16 cellular contexts compared by ENCODE assay signal in the genomic region with DNA sequence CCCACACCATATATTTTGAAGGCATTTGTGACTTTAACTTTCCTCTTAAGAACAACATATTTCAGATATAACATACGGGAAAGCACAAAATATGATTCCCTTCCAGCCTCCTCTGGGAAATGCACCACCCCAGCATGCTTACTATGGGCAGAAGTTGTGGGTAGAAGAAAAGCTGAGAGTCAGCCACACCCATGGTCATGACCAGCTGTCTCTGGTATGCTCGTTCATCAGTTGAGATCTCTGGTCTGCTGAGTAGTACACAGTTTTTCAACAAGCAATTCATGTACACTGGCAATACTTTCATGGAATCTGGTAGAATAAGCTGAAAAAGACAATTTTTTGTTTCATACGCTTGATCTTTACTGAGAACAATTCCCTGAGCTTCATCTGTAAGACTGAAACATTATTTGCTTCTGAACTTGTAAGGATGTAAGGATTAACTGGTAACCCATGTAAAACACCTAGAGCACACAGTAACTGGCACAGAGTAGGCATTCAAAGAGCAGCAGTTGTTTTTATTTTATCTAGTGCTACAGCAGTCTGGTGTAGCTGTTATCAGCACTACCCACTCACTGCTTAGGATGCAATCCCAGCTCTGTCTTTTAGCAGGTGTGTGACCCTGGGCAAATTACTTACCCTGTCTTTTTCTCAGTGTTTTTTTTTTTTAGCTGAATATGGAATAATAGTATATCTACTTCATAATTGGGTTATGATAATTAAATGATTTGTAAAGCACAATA. TPM values are rescaled to one million over a fixed set of nuclear protein-coding genes. Genes with fewer than 3 reads are reported as not detected.
A peak's percentile ranks its signal among the peaks of the same experiment; 100 is the strongest.
DNase-seq lines count a peak whose midpoint lies in the region; ATAC-seq, FAIRE-seq and TF ChIP-seq lines count a peak whose summit lies in the region.
"Had no signal": no experiment of that assay in that cellular context is flagged by ENCODE, and none has a peak within 500 bp of the region (broad histone marks: within the 10 kb centered on the region; RNA-seq: fewer than 3 reads in every experiment).

No MANE protein-coding gene starts in this region.

- no peak for TF ChIP-seq CTCF in foreskin fibroblast (IDR thresholded peaks at IDR 0.05; ENCODE audit: low read depth, low read length)
- no peak for TF ChIP-seq CTCF in upper lobe of right lung (IDR thresholded peaks at IDR 0.05)
- no peak for TF ChIP-seq CTCF in RWPE1 (conservative IDR thresholded peaks at IDR 0.05; ENCODE audit: low read depth)

- no peaks in the 10 kb centered on the region for H3K4me1 ChIP-seq in upper lobe of right lung

- H3K9me3 ChIP-seq in upper lobe of right lung = no peaks in the 10 kb centered on the region

- no peak overlapping the region for H3K4me3 ChIP-seq in foreskin fibroblast (ENCODE audit: low read depth in 1 of 2, low read length in 2 of 2)
- H3K4me3 ChIP-seq in upper lobe of right lung = no peak overlapping the region
- H3K4me3 ChIP-seq: skin epidermis had no signal

- POLR2A ChIA-PET in RWPE1 (lab: Yijun Ruan, JAX; ENCODE audit: low non-redundant PET) = interaction anchor here (0.6 to 0.7 kb wide), 2 partner anchors 33 to 235 kb away, joined by 3 to 4 read pairs; no protein-coding TSS in a partner anchor

- peaks cover 100% of the 10 kb centered on the region for H3K36me3 ChIP-seq in upper lobe of right lung

- no peak for ATAC-seq in upper lobe of right lung
- ATAC-seq: esophagus mucosa; stimulated activated effector memory CD8-positive, alpha-beta T cell treated with anti-CD3 and anti-CD28 coated beads, Interleukin-12 subunit alpha, Interleukin-12 subunit beta, amount 100 ng/mL, for 72 hours had no signal

- DNase-seq in A172 (ENCODE audit: low spot score) (peak; percentile 22), GM12891 (ENCODE audit: insufficient read length, low spot score) (no peak), astrocyte of the hippocampus (ENCODE audit: low read depth, low spot score) (peak; percentile 42), foreskin fibroblast (peak; percentile 69 to 85), upper lobe of right lung (no peak), substantia nigra (lab: John Stamatoyannopoulos, UW) (no peak), RWPE1 (ENCODE audit: low spot score) (no peak), NCI-H526 (lab: John Stamatoyannopoulos, UW) (no peak)
- DNase-seq: activated CD4-positive, CD25-positive, alpha-beta regulatory T cell treated with anti-CD3 and anti-CD28 coated beads, Interleukin-2, amount 50 U/mL, for 72 hours; RPMI8226; T-helper 1 cell; trophoblast cell had no signal

- H3K27me3 ChIP-seq in upper lobe of right lung = no peaks in the 10 kb centered on the region

- no peak overlapping the region for H3K27ac ChIP-seq in upper lobe of right lung
- H3K27ac ChIP-seq in substantia nigra (ENCODE audit: low read depth, low read length, poor library complexity, severe bottlenecking) = no peak overlapping the region
- H3K27ac ChIP-seq in RWPE1 = no peak overlapping the region

- CTCF ChIA-PET in RWPE1 (lab: Yijun Ruan, JAX) = interaction anchor here (0.8 to 1.0 kb wide), 2 partner anchors 12 to 132 kb away, joined by 3 read pairs; no protein-coding TSS in a partner anchor

- peak; percentile 20 for FAIRE-seq in GM12891 (lab: Jason Lieb, UNC)
- FAIRE-seq: colon had no signal

- TF ChIP-seq POLR2A in GM12891 (IDR thresholded peaks at IDR 0.05; ENCODE audit: low read depth, low read length) = no peak

- intact Hi-C loops in upper lobe of right lung (cut with DNase I) = no loop called here

TF ChIP-seq in GM12891, 5 proteins besides CTCF, POLR2A, EP300 and RAD21:
- TF ChIP-seq TAF1 (IDR thresholded peaks at IDR 0.05; ENCODE audit: low read depth, low read length) (no peak), SPI1 (IDR thresholded peaks at IDR 0.05; ENCODE audit: low read depth, low read length) (no peak), POU2F2 (IDR thresholded peaks at IDR 0.05; ENCODE audit: low read depth, low read length) (no peak), PAX5 (IDR thresholded peaks at IDR 0.05; ENCODE audit: insufficient read depth, low read length, severe bottlenecking) (no peak)

RNA-seq across cellular contexts. Expression of a gene that starts 47.6 kb away (rescaled TPM):
- 10.0 and 38.0 TPM in 2 replicates for total RNA-seq in A172 (2014; rRNA removed; shearing (Covaris generic))
- 14.5 TPM for polyA plus RNA-seq in GM12891 (2012; ENCODE audit: low read depth, missing spikeins)
- 47.0 TPM for total RNA-seq in upper lobe of right lung

Comparison
In these comparisons a context has a peak if more than half of its experiments do, and no peak if none do; other contexts are left out.
1. DNase-seq: peak in A172 (single experiment), astrocyte of the hippocampus (single experiment) and foreskin fibroblast (2 of 2); none in GM12891 (single experiment), upper lobe of right lung (single experiment), substantia nigra (0 of 49), RWPE1 (single experiment) and NCI-H526 (0 of 2).